8 cellular contexts compared by ENCODE assay signal in the genomic region with DNA sequence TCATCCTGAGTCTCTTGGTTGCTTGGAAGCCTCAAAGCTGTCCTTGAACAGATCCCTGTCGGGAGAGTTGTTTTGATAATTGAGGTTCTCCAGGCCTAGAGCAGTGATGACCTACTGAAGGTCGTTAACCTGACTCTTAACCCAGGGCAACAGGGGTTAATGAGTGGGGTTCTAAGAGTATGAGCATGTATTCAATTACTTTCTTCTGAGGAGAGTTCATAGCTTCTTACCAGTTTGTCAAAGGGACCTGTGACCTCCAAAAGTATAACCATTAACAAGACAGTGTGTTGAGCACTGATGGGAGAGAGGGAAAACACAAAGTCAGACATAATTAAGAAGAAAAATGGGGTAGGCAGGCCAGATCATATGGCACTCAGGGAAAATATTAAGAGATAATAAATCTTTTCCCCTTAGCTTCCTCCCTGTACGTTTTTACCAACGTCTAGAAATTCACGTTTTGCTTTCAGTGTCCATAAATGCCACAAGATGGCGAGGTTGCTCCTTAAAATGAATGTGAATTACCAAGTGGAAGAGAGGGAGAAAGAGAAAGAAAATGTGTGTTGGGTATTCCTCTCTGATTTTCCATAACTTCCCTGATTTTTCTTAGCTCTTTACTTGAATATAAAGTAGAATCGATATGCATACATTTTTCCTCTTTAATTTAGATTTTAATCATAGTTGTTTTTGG.
A peak's percentile ranks its signal among the peaks of the same experiment; 100 is the strongest.
DNase-seq lines count a peak whose midpoint lies in the region; ATAC-seq and TF ChIP-seq lines count a peak whose summit lies in the region.

No MANE protein-coding gene starts in this region.

- in situ Hi-C loops in IMR-90 (cut with MboI; ENCODE audit: low sequenced_read_pairs), result loop anchor here (10.0 kb wide), 3 partner anchors 372 to 1482 kb away; no protein-coding TSS in a partner anchor

- intact Hi-C loops in IMR-90 (cut with micrococcal nuclease), result loop anchor here (1.0 to 10.0 kb wide), 8 partner anchors 97 to 1708 kb away; no protein-coding TSS in a partner anchor

- H3K4me3 Mint-ChIP-seq in progenitor cell of endocrine pancreas (ENCODE audit: low read depth), result no peak overlapping the region

- H3K9me3 ChIP-seq in AG04450 (ENCODE audit: control insufficient read depth, insufficient read depth, low read length), result no peaks in the 10 kb centered on the region
- no peaks in the 10 kb centered on the region for H3K9me3 ChIP-seq in IMR-90 (ENCODE audit: control insufficient read depth, insufficient read depth, low read length)
- no peaks in the 10 kb centered on the region for H3K9me3 ChIP-seq in SJCRH30 (replicated peaks)
- H3K9me3 ChIP-seq in fibroblast of lung (ENCODE audit: control insufficient read depth, insufficient read depth, low read depth, low read length), result no peaks in the 10 kb centered on the region

- DNase-seq in AG04450 (ENCODE audit: low read depth, low spot score) (peak; percentile 29), GM10266 (ENCODE audit: extremely low spot score) (peak; percentile 31), IMR-90 (peak; percentile 80), SJCRH30 (peak; percentile 19 to 68), fibroblast of lung (ENCODE audit: low read depth in 2 of 2) (peak; percentile 71 to 81), progenitor cell of endocrine pancreas (ENCODE audit: low spot score, unreplicated experiment) (no peak)

- no TSS peak for BruUV-seq in IMR-90 (replicated peaks; lab: Mats Ljungman, UMichigan)

- dilution Hi-C loops in IMR-90 (cut with HindIII; ENCODE audit: low sequenced_read_pairs, unreplicated experiment), result no loop called here

- peak overlapping the region; percentile 25 for H2BK5ac ChIP-seq in IMR-90 (ENCODE audit: low read depth, low read length, poor library complexity, severe bottlenecking)

- CTCF ChIA-PET in AG04450 (lab: Charles Lee), result interaction anchor here (0.6 to 5.4 kb wide), 61 partner anchors 8 to 1709 kb away, joined by 3 to 67 read pairs (median 4); partner anchors contain the start of gene INHBA
- CTCF ChIA-PET in IMR-90 (lab: Yijun Ruan, JAX), result interaction anchor here (0.5 to 2.4 kb wide), 17 partner anchors 10 to 1717 kb away, joined by 3 to 12 read pairs (median 3); partner anchors contain the start of gene INHBA

- H3K4me2 ChIP-seq in IMR-90 (ENCODE audit: low read depth, low read length), result no peak overlapping the region
- no peak overlapping the region for H3K4me2 ChIP-seq in fibroblast of lung (ENCODE audit: extremely low read depth, insufficient read depth, low read length)

- no peak overlapping the region for H4K5ac ChIP-seq in IMR-90 (ENCODE audit: low read depth, low read length)

- H3K4me3 ChIP-seq in AG04450 (ENCODE audit: low read depth, low read length) (no peak overlapping the region), IMR-90 (ENCODE audit: insufficient read depth, low read depth, low read length) (no peak overlapping the region), SJCRH30 (no peak overlapping the region), fibroblast of lung (replicated peaks in 1 of 4; ENCODE audit: control extremely low read depth in 1 of 4, insufficient read depth in 1 of 4, low read depth in 3 of 4, low read length in 4 of 4) (no peak overlapping the region)

- H3K56ac ChIP-seq in IMR-90 (ENCODE audit: extremely low read depth, insufficient read depth, low read length), result no peak overlapping the region

- peak overlapping the region; percentile 89 for H2BK20ac ChIP-seq in IMR-90 (ENCODE audit: low read depth, low read length)

- H3K4me1 ChIP-seq in IMR-90 (ENCODE audit: control insufficient read depth, insufficient read depth, low read length), result peaks cover 4% of the 10 kb centered on the region; the same call in 1 of the 2 replicates
- no peaks in the 10 kb centered on the region for H3K4me1 ChIP-seq in SJCRH30
- H3K4me1 ChIP-seq in fibroblast of lung (ENCODE audit: control insufficient read depth, extremely low read depth, insufficient read depth, low read length), result no peaks in the 10 kb centered on the region

- peak overlapping the region; percentile 65 for H2BK120ac ChIP-seq in IMR-90 (ENCODE audit: low read depth, low read length)

- H3K79me2 ChIP-seq in fibroblast of lung (ENCODE audit: control insufficient read depth, insufficient read depth, low read length), result no peaks in the 10 kb centered on the region

- H4K91ac ChIP-seq in IMR-90 (ENCODE audit: insufficient read depth, low read depth, low read length), result peak overlapping the region; percentile 8; the same call in 1 of the 2 replicates

- no peak overlapping the region for H3K23ac ChIP-seq in IMR-90 (ENCODE audit: low read depth, low read length)

- no peak overlapping the region for H3K9ac ChIP-seq in IMR-90 (ENCODE audit: low read depth, low read length)
- H3K9ac ChIP-seq in fibroblast of lung (ENCODE audit: insufficient read depth, low read length), result no peak overlapping the region

- H3K18ac ChIP-seq in IMR-90 (ENCODE audit: low read depth, low read length), result no peak overlapping the region

- H2AK9ac ChIP-seq in IMR-90 (replicated peaks; ENCODE audit: low read depth, low read length, poor library complexity), result no peak overlapping the region

- ATAC-seq in IMR-90 (ENCODE audit: low read depth) (peak; percentile 89), GM19397 (IDR thresholded peaks at IDR 0.05; ENCODE audit: unreplicated experiment) (no peak), GM19023 (IDR thresholded peaks at IDR 0.05; ENCODE audit: unreplicated experiment) (no peak)

- POLR2A ChIA-PET in AG04450 (lab: Yijun Ruan, JAX) (interaction anchor here (1.0 kb wide), 1 partner anchor 531 kb away, joined by 3 read pairs; no protein-coding TSS in a partner anchor), IMR-90 (lab: Charles Lee; ENCODE audit: unreplicated experiment) (no interaction called here)

- H3K4me1 Mint-ChIP-seq in progenitor cell of endocrine pancreas (ENCODE audit: low read depth), result peaks cover 6% of the 10 kb centered on the region

- peak; percentile 84 for TF ChIP-seq RAD21 in IMR-90 (IDR thresholded peaks at IDR 0.05; ENCODE audit: low read length)

- no peaks in the 10 kb centered on the region for H3K9me1 ChIP-seq in IMR-90 (ENCODE audit: insufficient read depth, low read length)

- H3K27ac ChIP-seq in AG04450 (ENCODE audit: low read depth, low read length) (no peak overlapping the region), IMR-90 (ENCODE audit: insufficient read depth, low read length) (no peak overlapping the region), SJCRH30 (no peak overlapping the region), fibroblast of lung (ENCODE audit: insufficient read depth, low read length) (no peak overlapping the region)

- peak overlapping the region in 1 of 2 experiments; percentile 76; a peak in 2 of 4 replicates for H4K8ac ChIP-seq in IMR-90 (ENCODE audit: low read depth in 2 of 2, low read length in 2 of 2)

- no peak overlapping the region for H3K27ac Mint-ChIP-seq in progenitor cell of endocrine pancreas

- H3K36me3 ChIP-seq in IMR-90 (ENCODE audit: control insufficient read depth, insufficient read depth, low read length) (no peaks in the 10 kb centered on the region), SJCRH30 (no peaks in the 10 kb centered on the region), fibroblast of lung (ENCODE audit: control insufficient read depth, insufficient read depth, low read length) (no peaks in the 10 kb centered on the region)

- WGBS in IMR-90 (ENCODE audit: extremely low coverage in 2 of 2, insufficient read length in 1 of 2), 2 experiments, result no CpG with 5 or more reads among the region's 7 CpGs

- H3K36me3 Mint-ChIP-seq in progenitor cell of endocrine pancreas (ENCODE audit: insufficient read depth), result no peaks in the 10 kb centered on the region

- no peaks in the 10 kb centered on the region for H3K27me3 ChIP-seq in AG04450 (ENCODE audit: control insufficient read depth, insufficient read depth, low read length)
- H3K27me3 ChIP-seq in IMR-90 (ENCODE audit: control insufficient read depth, insufficient read depth, low read length), result no peaks in the 10 kb centered on the region
- H3K27me3 ChIP-seq in SJCRH30, result no peaks in the 10 kb centered on the region
- H3K27me3 ChIP-seq in fibroblast of lung (ENCODE audit: control insufficient read depth, insufficient read depth, low read length), result no peaks in the 10 kb centered on the region

- no peak overlapping the region for H3K14ac ChIP-seq in IMR-90 (replicated peaks; ENCODE audit: low read depth, low read length)

- 0 out of 3 replicates have a peak overlapping the region, but pooled peaks have one; percentile 35 for H2BK15ac ChIP-seq in IMR-90 (ENCODE audit: low read depth, low read length)

- H2AK5ac ChIP-seq in IMR-90 (ENCODE audit: low read depth, low read length), result no peak overlapping the region

- TF ChIP-seq POLR2A in IMR-90 (IDR thresholded peaks at IDR 0.05; ENCODE audit: low read depth, low read length), result no peak

- TF ChIP-seq CTCF in AG04450 (IDR thresholded peaks at IDR 0.05; ENCODE audit: low read depth, low read length) (peak; percentile 66), GM10266 (IDR thresholded peaks at IDR 0.05; ENCODE audit: control insufficient read depth, insufficient read depth, low read depth, missing control alignments) (peak; percentile 74), IMR-90 (conservative IDR thresholded peaks at IDR 0.05; ENCODE audit: low read depth, low read length) (peak; percentile 81), fibroblast of lung (conservative IDR thresholded peaks at IDR 0.05 in 1 of 2, IDR thresholded peaks at IDR 0.05 in 1 of 2; ENCODE audit: low read depth in 1 of 2, low read length in 2 of 2) (peak; percentile 67 to 69), progenitor cell of endocrine pancreas (IDR thresholded peaks at IDR 0.05; ENCODE audit: unreplicated experiment) (peak; percentile 60)

- H3K4ac ChIP-seq in IMR-90 (ENCODE audit: low read depth, low read length), result peak overlapping the region; percentile 67; the same call in 1 of the 2 replicates

- H3K79me1 ChIP-seq in IMR-90 (ENCODE audit: low read depth in 1 of 2, low read length in 2 of 2), result no peaks in the 10 kb centered on the region

- no peak overlapping the region for H2AFZ ChIP-seq in IMR-90 (replicated peaks; ENCODE audit: low read length, poor library complexity)
- peak overlapping the region; percentile 66 for H2AFZ ChIP-seq in fibroblast of lung (ENCODE audit: low read length)

- no peaks in the 10 kb centered on the region for H3K9me3 Mint-ChIP-seq in progenitor cell of endocrine pancreas (ENCODE audit: low read depth)

- no peaks in the 10 kb centered on the region for H3K27me3 Mint-ChIP-seq in progenitor cell of endocrine pancreas

- no peaks in the 10 kb centered on the region for H4K20me1 ChIP-seq in IMR-90 (ENCODE audit: insufficient read depth, low read length)
- no peaks in the 10 kb centered on the region for H4K20me1 ChIP-seq in fibroblast of lung (ENCODE audit: control insufficient read depth, extremely low read depth, insufficient read depth, low read length)

TF ChIP-seq in IMR-90, 13 proteins besides CTCF, POLR2A, EP300 and RAD21 (continues in another document):
- no peak for TF ChIP-seq RCOR1 (IDR thresholded peaks at IDR 0.05; ENCODE audit: insufficient replicate concordance, low read length)
- peak; percentile 81 for TF ChIP-seq SMC3 (IDR thresholded peaks at IDR 0.05; ENCODE audit: low read depth, low read length)
- no peak for TF ChIP-seq NFE2L2 (IDR thresholded peaks at IDR 0.05; ENCODE audit: low read depth, low read length)
- TF ChIP-seq MAFK (IDR thresholded peaks at IDR 0.05; ENCODE audit: low read depth, low read length), result no peak
- no peak for TF ChIP-seq FOS (IDR thresholded peaks at IDR 0.05; ENCODE audit: low read depth, low read length)
- no peak for TF ChIP-seq RFX5 (IDR thresholded peaks at IDR 0.05; ENCODE audit: low read depth, low read length)
